ENCODE assay signal across 7 cellular contexts in genomic region chr10:100912013-100912608, GRCh38. TPM values are rescaled to one million over a fixed set of nuclear protein-coding genes. Genes with fewer than 3 reads are reported as not detected.
DNase-seq lines count a peak whose midpoint lies in the region; ATAC-seq and TF ChIP-seq lines count a peak whose summit lies in the region.

No MANE protein-coding gene starts in this region.

- no peaks in the 10 kb centered on the region for H3K9me3 Mint-ChIP-seq in nephron

- H3K4me1 ChIP-seq in ES-I3 (ENCODE audit: insufficient read depth, low read length) = peaks cover 14% of the 10 kb centered on the region; the same call in 1 of the 2 replicates

- no peak for TF ChIP-seq CTCF in nephron (IDR thresholded peaks at IDR 0.05; ENCODE audit: unreplicated experiment in 3 of 3)

- H3K27me3 Mint-ChIP-seq in nephron (ENCODE audit: low read depth) = no peaks in the 10 kb centered on the region

- H3K4me3 Mint-ChIP-seq in nephron = peak overlapping the region; percentile 98 to 100 (median 98)

- peaks cover 76% of the 10 kb centered on the region for H3K4me1 Mint-ChIP-seq in nephron

- no peaks in the 10 kb centered on the region for H3K9me3 ChIP-seq in ES-I3 (ENCODE audit: control insufficient read depth, insufficient read depth, low read length)

- H3K36me3 Mint-ChIP-seq in nephron (ENCODE audit: low read depth) = peaks cover 12% of the 10 kb centered on the region

- peak overlapping the region; percentile 93 to 99 (median 95) for H3K27ac Mint-ChIP-seq in nephron

- H3K9ac ChIP-seq in ES-I3 (ENCODE audit: low read depth, low read length) = peak overlapping the region; percentile 100

- no peaks in the 10 kb centered on the region for H3K36me3 ChIP-seq in ES-I3 (ENCODE audit: insufficient read depth, low read length)

- DNase-seq in NCI-H460 (ENCODE audit: extremely low read depth, low read depth) = peak; percentile 6
- DNase-seq in dermis blood vessel endothelial cell = peak; percentile 37
- no peak for DNase-seq in GF-D8 (lab: John Stamatoyannopoulos, UW)
- DNase-seq in activated effector memory CD4-positive, alpha-beta T cell treated with anti-CD3 and anti-CD28 coated beads, Interleukin-2, amount 50 U/mL, for 16 hours = no peak

- no peak for ATAC-seq in GM21526 (IDR thresholded peaks at IDR 0.05; ENCODE audit: low FRiP score, unreplicated experiment)

RNA-seq across cellular contexts. Expression of gene SLF2, which starts 0.7 kb away (rescaled TPM):
- total RNA-seq in NCI-H460 (2014; rRNA removed; shearing (Covaris generic)) = 24.9 and 26.1 TPM in 2 replicates
- 20.4 and 33.3 TPM in 2 replicates for polyA plus RNA-seq in NCI-H460 (2014; cell fraction: nucleus; rRNA removed)
- total RNA-seq in dermis blood vessel endothelial cell = 33.6 and 35.2 TPM in 2 replicates

RNA-seq across cellular contexts. Expression of gene SEMA4G, which starts 57.2 kb away (rescaled TPM):
- 1.1 and 1.7 TPM in 2 replicates for total RNA-seq in NCI-H460 (2014; rRNA removed; shearing (Covaris generic))
- polyA plus RNA-seq in NCI-H460 (2014; cell fraction: nucleus; rRNA removed) = 1.2 and 1.9 TPM in 2 replicates
- total RNA-seq in dermis blood vessel endothelial cell = 1.9 and 2.6 TPM in 2 replicates

Comparison
In these comparisons a context has a peak if more than half of its experiments do, and no peak if none do; other contexts are left out.
1. DNase-seq: peak in NCI-H460 (single experiment) and dermis blood vessel endothelial cell (single experiment); none in GF-D8 (single experiment) and activated effector memory CD4-positive, alpha-beta T cell treated with anti-CD3 and anti-CD28 coated beads, Interleukin-2, amount 50 U/mL, for 16 hours (single experiment).